In the genomic region with DNA sequence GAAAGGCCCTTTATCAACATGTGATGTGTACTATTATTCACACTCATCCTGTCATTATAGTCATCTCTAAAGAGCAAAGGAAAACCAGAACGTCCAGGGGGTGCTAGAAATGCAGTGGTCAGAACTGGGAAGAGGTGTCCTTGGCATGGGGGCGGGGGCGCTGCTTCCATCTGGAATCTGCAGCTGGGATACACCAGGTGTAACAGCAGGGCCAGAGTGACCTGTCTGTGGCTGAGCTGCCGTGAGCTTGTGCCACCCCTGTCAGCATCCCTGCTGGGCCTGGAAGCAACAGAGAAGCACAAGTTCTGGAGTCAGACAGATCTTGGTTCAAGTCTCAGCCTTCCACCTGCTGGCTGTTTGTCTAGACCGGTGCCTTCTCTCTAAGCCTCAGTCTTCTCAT, we compare ENCODE assay signal across 27 cellular contexts.
"Had no signal": no experiment of that assay in that cellular context is flagged by ENCODE, and none has a peak within 500 bp of the region (broad histone marks: within the 10 kb centered on the region; RNA-seq: fewer than 3 reads in every experiment).

No MANE protein-coding gene starts in this region.

- H3K27me3 ChIP-seq: testis, thyroid gland, uterus, vagina had no signal

- DNase-seq: stimulated activated CD4-positive, alpha-beta T cell treated with anti-CD3 and anti-CD28 coated beads, Interleukin-2, amount 100 ng/mL, for 48 hours; stimulated activated CD4-positive, alpha-beta T cell treated with anti-CD3 and anti-CD28 coated beads, Interleukin-4, amount 100 ng/mL, for 1 hour; stimulated activated CD4-positive, alpha-beta T cell treated with anti-CD3 and anti-CD28 coated beads, Interleukin-4, amount 100 ng/mL, for 24 hours; stimulated activated CD4-positive, alpha-beta T cell treated with anti-CD3 and anti-CD28 coated beads, Interleukin-4, amount 100 ng/mL, for 4 hours; stimulated activated CD8-positive, alpha-beta memory T cell treated with anti-CD3 and anti-CD28 coated beads, Interleukin-4, amount 100 ng/mL, for 48 hours; stimulated activated naive B cell treated with anti-CD40 and anti-IgM and Interleukin-4, amounts not matched to agents 10 μg/mL and 1 μg/mL and 100 μg/mL, for 72 hours; stimulated activated naive CD4-positive, alpha-beta T cell; stimulated activated naive CD4-positive, alpha-beta T cell treated with Interleukin-2 at 50 U/mL for 16 hours; stimulated activated naive CD8-positive, alpha-beta T cell treated with anti-CD3 and anti-CD28 coated beads, Interleukin-15, amount 100 ng/mL, for 72 hours; stimulated activated naive CD8-positive, alpha-beta T cell treated with anti-CD3 and anti-CD28 coated beads, Interleukin-15, Interleukin-2, amounts not matched to agents 100 U/mL and 50 U/mL, for 24 hours; stomach; substantia nigra; testis; thyroid gland; tibial artery; transverse colon; trophoblast cell; upper lobe of left lung; upper lobe of right lung; uterus had no signal

- H3K4me3 ChIP-seq: stomach, suprapubic skin, testis, thoracic aorta, thyroid gland, tibial artery, tibial nerve, transverse colon, upper lobe of left lung, upper lobe of right lung, uterus, vagina had no signal

- H3K36me3 ChIP-seq: stomach, suprapubic skin, thoracic aorta, thyroid gland, tibial artery, tibial nerve, transverse colon, upper lobe of left lung, upper lobe of right lung, uterus, vagina had no signal

- H3K4me1 ChIP-seq: suprapubic skin, thyroid gland, tibial artery, transverse colon, upper lobe of left lung, upper lobe of right lung, uterus, vagina had no signal

- FAIRE-seq: urothelium cell line had no signal

- H3K9me3 ChIP-seq: suprapubic skin, testis, thoracic aorta, thyroid gland, tibial artery, transverse colon, upper lobe of left lung, upper lobe of right lung, uterus, vagina had no signal

- ATAC-seq: stimulated activated effector memory CD8-positive, alpha-beta T cell treated with anti-CD3 and anti-CD28 coated beads, Interleukin-12 subunit alpha, Interleukin-12 subunit beta, amount 100 ng/mL, for 72 hours; stimulated activated memory B cell treated with anti-CD40 and anti-IgM and Interleukin-4, amounts not matched to agents 10 μg/mL and 1 μg/mL and 100 μg/mL, for 72 hours; stimulated activated naive B cell treated with anti-CD40 and anti-IgM and Interleukin-4, amounts not matched to agents 10 μg/mL and 1 μg/mL and 100 μg/mL, for 72 hours; stimulated activated naive CD8-positive, alpha-beta T cell treated with anti-CD3 and anti-CD28 coated beads, Interleukin-15, amount 100 ng/mL, for 72 hours; stimulated activated naive CD8-positive, alpha-beta T cell treated with anti-CD3 and anti-CD28 coated beads, Interleukin-15, Interleukin-2, amounts not matched to agents 100 U/mL and 50 U/mL, for 24 hours; upper lobe of right lung had no signal

- H3K27ac ChIP-seq: stomach, suprapubic skin, testis, thoracic aorta, thyroid gland, tibial artery, tibial nerve, transverse colon, upper lobe of left lung, upper lobe of right lung, uterus, vagina had no signal
